In genomic region chr10:121694327-121694965, GRCh38 we compare ENCODE assay signal across 24 cellular contexts.
A peak's percentile ranks its signal among the peaks of the same experiment; 100 is the strongest.
DNase-seq lines count a peak whose midpoint lies in the region; ATAC-seq and TF ChIP-seq lines count a peak whose summit lies in the region.
"Had no signal": no experiment of that assay in that cellular context is flagged by ENCODE, and none has a peak within 500 bp of the region (broad histone marks: within the 10 kb centered on the region; RNA-seq: fewer than 3 reads in every experiment).

No MANE protein-coding gene starts in this region.

- BruUV-seq in Caco-2 (replicated peaks; lab: Mats Ljungman, UMichigan): no TSS peak

- ATAC-seq in HG02885 (IDR thresholded peaks at IDR 0.05; ENCODE audit: poor library complexity, unreplicated experiment): no peak

- H3K36me3 Mint-ChIP-seq in Caco-2 (ENCODE audit: insufficient read depth, unreplicated experiment) (no peaks in the 10 kb centered on the region), mesothelial cell of epicardium (no peaks in the 10 kb centered on the region)
- H3K36me3 Mint-ChIP-seq: IgD-negative memory B cell had no signal

- H3K9me3 Mint-ChIP-seq in Caco-2 (ENCODE audit: unreplicated experiment) (no peaks in the 10 kb centered on the region), mesothelial cell of epicardium (peaks cover 5% of the 10 kb centered on the region)
- H3K9me3 Mint-ChIP-seq: CD4-positive, alpha-beta T cell had no signal

- intact Hi-C loops in Caco-2 (cut with micrococcal nuclease; ENCODE audit: unreplicated experiment): no loop called here
- intact Hi-C loops in posterior cingulate gyrus (cut with DNase I): no loop called here

- POLR2A ChIA-PET in Caco-2 (lab: Charles Lee): no interaction called here

- H3K4me1 Mint-ChIP-seq in Caco-2 (ENCODE audit: low read depth, unreplicated experiment) (peaks cover 45% of the 10 kb centered on the region), mesothelial cell of epicardium (peaks cover 21% of the 10 kb centered on the region)

- H3K4me3 ChIP-seq in Caco-2 (ENCODE audit: low read depth, low read length) (no peak overlapping the region), epithelial cell of esophagus (ENCODE audit: low read length) (no peak overlapping the region)
- H3K4me3 ChIP-seq: BLaER1, PC-9, SJSA1 had no signal

- H3K27me3 Mint-ChIP-seq in Caco-2 (ENCODE audit: insufficient read depth, unreplicated experiment) (no peaks in the 10 kb centered on the region), mesothelial cell of epicardium (ENCODE audit: low read depth) (no peaks in the 10 kb centered on the region)

- peak overlapping the region; percentile 26 for H3K27ac Mint-ChIP-seq in Caco-2 (ENCODE audit: unreplicated experiment)
- H3K27ac Mint-ChIP-seq in mesothelial cell of epicardium: peak overlapping the region; percentile 41
- H3K27ac Mint-ChIP-seq: CD4-positive, alpha-beta T cell; IgD-negative memory B cell had no signal

- no peaks in the 10 kb centered on the region for H3K36me3 ChIP-seq in Caco-2 (ENCODE audit: control insufficient read depth, insufficient read depth, low read length)
- H3K36me3 ChIP-seq: BLaER1, SJSA1 had no signal

- DNase-seq in Caco-2 (no peak), NCI-H2227 (lab: John Stamatoyannopoulos, UW; ENCODE audit: unreplicated experiment) (peak; percentile 72), epithelial cell of esophagus (ENCODE audit: low read depth) (peak; percentile 60), mesothelial cell of epicardium (ENCODE audit: low spot score in 2 of 2, unreplicated experiment in 2 of 2) (no peak), mucosa of gallbladder (ENCODE audit: low spot score) (no peak), posterior cingulate gyrus (no peak)
- no peak for DNase-seq in activated CD8-positive, alpha-beta memory T cell treated with anti-CD3 and anti-CD28 coated beads, Interleukin-2, amount 50 U/mL, for 4 hours
- DNase-seq: CD4-positive, alpha-beta T cell; COR-L47; GDM1; HCEC 1CT; NCI-H1048; NCI-H1417; NCI-H1694; NCI-H2081 treated with DMSO at 0.1 percent for 48 hours; NCI-H446 treated with DMSO at 0.1 percent for 48 hours; NCI-H526; NK-92 treated with Interleukin-12 subunit alpha and Interleukin-12 subunit beta, amount 100 ng/mL, for 24 hours; PC-9; Right ventricle myocardium superior had no signal

- H3K4me3 Mint-ChIP-seq in Caco-2 (ENCODE audit: unreplicated experiment) (no peak overlapping the region), mesothelial cell of epicardium (no peak overlapping the region)
- H3K4me3 Mint-ChIP-seq: CD4-positive, alpha-beta T cell had no signal

- CTCF ChIA-PET in Caco-2 (lab: Charles Lee): interaction anchor here (0.6 to 1.2 kb wide), 3 partner anchors 40 to 636 kb away, joined by 3 to 4 read pairs (median 3); no protein-coding TSS in a partner anchor

- TF ChIP-seq CTCF in Caco-2 (IDR thresholded peaks at IDR 0.05; ENCODE audit: insufficient read depth in 1 of 2, low read depth in 1 of 2, low read length in 1 of 2, severe bottlenecking in 1 of 2, unreplicated experiment in 1 of 2) (no peak), epithelial cell of esophagus (IDR thresholded peaks at IDR 0.05; ENCODE audit: insufficient read depth, low read depth, low read length, missing control alignments) (no peak), mesothelial cell of epicardium (IDR thresholded peaks at IDR 0.05; ENCODE audit: unreplicated experiment) (no peak)

- no peaks in the 10 kb centered on the region for H3K27me3 ChIP-seq in Caco-2 (replicated peaks; ENCODE audit: control insufficient read depth, insufficient read depth, low read length)
- H3K27me3 ChIP-seq: BLaER1, SJSA1 had no signal

- peaks cover 53% of the 10 kb centered on the region for H3K4me1 ChIP-seq in Caco-2
- H3K4me1 ChIP-seq: SJSA1 had no signal

- no peaks in the 10 kb centered on the region for H3K9me3 ChIP-seq in Caco-2
- H3K9me3 ChIP-seq: BLaER1, SJSA1 had no signal

Comparison
In these comparisons a context has a peak if more than half of its experiments do, and no peak if none do; other contexts are left out.
1. DNase-seq: peak in NCI-H2227 (single experiment) and epithelial cell of esophagus (single experiment); none in Caco-2 (0 of 2), mesothelial cell of epicardium (0 of 2), mucosa of gallbladder (single experiment), posterior cingulate gyrus (0 of 10) and activated CD8-positive, alpha-beta memory T cell treated with anti-CD3 and anti-CD28 coated beads, Interleukin-2, amount 50 U/mL, for 4 hours (single experiment).